ENCODE assay signal across 9 cellular contexts in genomic region chr5:43068037-43068436, GRCh38.
DNase-seq lines count a peak whose midpoint lies in the region; ATAC-seq and TF ChIP-seq lines count a peak whose summit lies in the region.
"Had no signal": no experiment of that assay in that cellular context is flagged by ENCODE, and none has a peak within 500 bp of the region (broad histone marks: within the 10 kb centered on the region; RNA-seq: fewer than 3 reads in every experiment).

No MANE protein-coding gene starts in this region.

- no peaks in the 10 kb centered on the region for H3K9me3 ChIP-seq in SK-N-MC (ENCODE audit: low read depth, low read length)

- no peak for TF ChIP-seq CTCF in GM12864 (IDR thresholded peaks at IDR 0.05; ENCODE audit: low read depth, low read length, missing control alignments)
- TF ChIP-seq CTCF in fibroblast of pulmonary artery (IDR thresholded peaks at IDR 0.05; ENCODE audit: low read length, missing control alignments) = no peak
- no peak for TF ChIP-seq CTCF in retinal pigment epithelial cell (conservative IDR thresholded peaks at IDR 0.05; ENCODE audit: low read depth, low read length)

- H3K27ac ChIP-seq in SK-N-MC = 0 out of 2 replicates have a peak overlapping the region, but pooled peaks have one; percentile 7

- ATAC-seq in GM21723 (IDR thresholded peaks at IDR 0.05; ENCODE audit: unreplicated experiment) = no peak
- no peak for ATAC-seq in GM19023 (IDR thresholded peaks at IDR 0.05; ENCODE audit: unreplicated experiment)
- ATAC-seq in GM19452 (IDR thresholded peaks at IDR 0.05; ENCODE audit: unreplicated experiment) = no peak

- DNase-seq in GM12864 (ENCODE audit: low read depth) = no peak
- DNase-seq in SK-N-MC (ENCODE audit: low read depth, low spot score) = no peak
- no peak for DNase-seq in fibroblast of pulmonary artery (ENCODE audit: low read depth)
- DNase-seq in retinal pigment epithelial cell (ENCODE audit: low read depth) = no peak
- no peak for DNase-seq in iPS-NIHi7 (ENCODE audit: extremely low spot score)
- DNase-seq: NCI-H774 had no signal

- peak overlapping the region; percentile 78 for H3K4me3 ChIP-seq in GM12864 (ENCODE audit: low read depth, low read length)
- H3K4me3 ChIP-seq in SK-N-MC = peak overlapping the region; percentile 99
- peak overlapping the region; percentile 76 for H3K4me3 ChIP-seq in fibroblast of pulmonary artery (replicated peaks; ENCODE audit: low read depth, low read length)
- peak overlapping the region; percentile 68 for H3K4me3 ChIP-seq in retinal pigment epithelial cell (ENCODE audit: low read length)

- peaks cover 10% of the 10 kb centered on the region; the same call in 1 of the 2 replicates for H3K36me3 ChIP-seq in SK-N-MC (ENCODE audit: insufficient read depth, low read length)

- peak overlapping the region; percentile 92 for H3K9ac ChIP-seq in SK-N-MC (ENCODE audit: insufficient read length)
